Comparison of ENCODE assay signal across 8 cellular contexts in the genomic region with DNA sequence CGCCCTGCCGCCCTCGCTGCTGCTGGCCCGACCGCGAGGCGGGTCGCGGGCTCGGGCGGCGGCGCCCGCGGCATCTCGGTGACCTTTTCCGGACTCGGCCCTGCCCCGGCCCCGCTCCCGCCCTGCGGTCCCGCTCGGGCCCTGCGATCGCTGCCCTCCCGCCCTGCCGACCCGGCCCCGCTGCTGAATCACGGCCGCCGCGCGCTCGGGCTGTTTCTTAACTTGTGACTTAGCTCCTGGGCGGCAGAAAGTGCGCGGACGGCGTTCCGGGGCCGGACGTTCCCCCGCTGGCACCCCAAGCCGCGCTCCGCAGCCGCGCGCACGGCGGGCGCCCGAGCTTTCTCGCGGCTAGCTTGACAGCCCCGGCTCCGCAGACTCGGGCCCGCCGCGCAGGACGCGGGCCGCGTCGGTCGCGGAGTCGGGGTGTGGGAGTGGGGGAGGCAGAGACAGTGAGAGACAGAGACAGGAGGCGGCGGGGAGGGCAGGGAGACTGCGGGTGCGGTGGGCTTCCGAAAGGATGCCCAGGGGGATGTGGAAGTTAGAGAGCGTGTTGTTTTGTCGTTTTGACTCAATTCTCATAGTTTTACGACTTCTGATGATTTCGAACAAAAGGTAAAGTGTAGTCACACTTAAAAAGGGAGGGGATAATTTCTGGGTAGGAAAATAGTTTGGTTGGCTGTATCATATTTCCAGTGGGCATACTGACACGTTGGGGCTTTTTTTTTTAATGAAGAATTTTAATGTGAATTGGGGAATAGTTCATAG. TPM values are rescaled to one million over a fixed set of nuclear protein-coding genes. Genes with fewer than 3 reads are reported as not detected.
A peak's percentile ranks its signal among the peaks of the same experiment; 100 is the strongest.
DNase-seq lines count a peak whose midpoint lies in the region; ATAC-seq and TF ChIP-seq lines count a peak whose summit lies in the region.

No MANE protein-coding gene starts in this region.

- peaks cover 51% of the 10 kb centered on the region for H3K79me2 ChIP-seq in HCT116 (ENCODE audit: insufficient read depth, low read length)
- H3K79me2 ChIP-seq in neural progenitor cell (ENCODE audit: low read depth) = peaks cover 51% of the 10 kb centered on the region

- H3K9me2 ChIP-seq in HCT116 (ENCODE audit: insufficient read depth) = no peaks in the 10 kb centered on the region

- peak; percentile 64 for DNase-seq in GM12865 (ENCODE audit: low read depth)
- DNase-seq in HCT116 (ENCODE audit: low read depth, low spot score) = no peak
- peak; percentile 62 for DNase-seq in NAMALWA (ENCODE audit: low spot score)
- peak; percentile 78 for DNase-seq in activated CD8-positive, alpha-beta memory T cell treated with anti-CD3 and anti-CD28 coated beads, Interleukin-2, amount 50 U/mL, for 48 hours
- DNase-seq in fibroblast of mammary gland (ENCODE audit: low read depth) = peak; percentile 47
- DNase-seq in neural progenitor cell (ENCODE audit: low spot score) = peak; percentile 82
- DNase-seq in ureter (ENCODE audit: low spot score) = peak; percentile 62
- no peak for DNase-seq in cerebellar cortex (ENCODE audit: low spot score)

- peaks cover 11% of the 10 kb centered on the region; the same call in 1 of the 2 replicates for H4K20me1 ChIP-seq in HCT116 (ENCODE audit: insufficient read depth)
- peaks cover 51% of the 10 kb centered on the region for H4K20me1 ChIP-seq in neural progenitor cell (ENCODE audit: low read depth)

- H3K9me3 ChIP-seq in HCT116 (ENCODE audit: control insufficient read depth in 1 of 2, insufficient read depth in 1 of 2, low read depth in 1 of 2, low read length in 2 of 2) (no peaks in the 10 kb centered on the region), neural progenitor cell (ENCODE audit: low read depth) (no peaks in the 10 kb centered on the region)

- peaks cover 7% of the 10 kb centered on the region for H3K36me3 Mint-ChIP-seq in neural progenitor cell

- CTCF ChIA-PET in HCT116 (lab: Charles Lee) = interaction anchor here (0.7 to 1.0 kb wide), 2 partner anchors 7 to 24 kb away, joined by 3 to 6 read pairs; no protein-coding TSS in a partner anchor

- H3K27me3 Mint-ChIP-seq in neural progenitor cell (ENCODE audit: insufficient read depth, low read depth) = no peaks in the 10 kb centered on the region

- H3K27ac ChIP-seq in HCT116 (ENCODE audit: low read depth, low read length) = peak overlapping the region; percentile 76
- peak overlapping the region; percentile 89 for H3K27ac ChIP-seq in neural progenitor cell

- no peak for TF ChIP-seq POLR2A in HCT116 (IDR thresholded peaks at IDR 0.05; ENCODE audit: borderline replicate concordance, extremely low read depth, insufficient read depth, insufficient read length)

- H3K4me2 ChIP-seq in HCT116 (ENCODE audit: low read length) (peak overlapping the region; percentile 83), neural progenitor cell (peak overlapping the region; percentile 82)

- H3K9me3 Mint-ChIP-seq in neural progenitor cell = no peaks in the 10 kb centered on the region

- H3K27me3 ChIP-seq in HCT116 (ENCODE audit: insufficient read depth, low read length) (no peaks in the 10 kb centered on the region), neural progenitor cell (peaks cover 23% of the 10 kb centered on the region)

- peak overlapping the region; percentile 83 for H3K27ac Mint-ChIP-seq in neural progenitor cell

- POLR2A ChIA-PET in HCT116 (lab: Charles Lee) = interaction anchor here (1.0 to 1.3 kb wide), 2 partner anchors 8 to 11 kb away, joined by 5 to 8 read pairs; no protein-coding TSS in a partner anchor

- RAD21 ChIA-PET in HCT116 (lab: Charles Lee; ENCODE audit: low non-redundant PET in 1 of 2, low total read pairs in 2 of 2, uncharacterized antibody in 2 of 2, unreplicated experiment in 2 of 2) = no interaction called here

- H3F3A ChIP-seq in neural progenitor cell (ENCODE audit: low read depth) = peaks cover 17% of the 10 kb centered on the region

- H3K9ac ChIP-seq in HCT116 (ENCODE audit: low read length) (peak overlapping the region; percentile 82), neural progenitor cell (peak overlapping the region; percentile 60)

- H3K36me3 ChIP-seq in HCT116 (ENCODE audit: control insufficient read depth in 1 of 2, insufficient read depth in 2 of 2, low read length in 2 of 2) = no peaks in the 10 kb centered on the region
- H3K36me3 ChIP-seq in neural progenitor cell = no peaks in the 10 kb centered on the region

- ATAC-seq in HCT116 = peak; percentile 70

- H3K4me1 Mint-ChIP-seq in neural progenitor cell = peaks cover 36% of the 10 kb centered on the region

- H3K4me3 Mint-ChIP-seq in neural progenitor cell = peak overlapping the region; percentile 98

- peaks cover 10 to 25% of the 10 kb centered on the region in 2 experiments; a peak in 3 of 4 replicates for H3K4me1 ChIP-seq in HCT116 (ENCODE audit: control insufficient read depth in 1 of 2, insufficient read depth in 2 of 2, low read length in 2 of 2)
- peaks cover 17% of the 10 kb centered on the region for H3K4me1 ChIP-seq in neural progenitor cell

- no peak for TF ChIP-seq RAD21 in HCT116 (IDR thresholded peaks at IDR 0.05; ENCODE audit: low read depth)

- H3K4me3 ChIP-seq in GM12865 (ENCODE audit: low read depth, low read length) (peak overlapping the region; percentile 84), HCT116 (replicated peaks in 1 of 2; ENCODE audit: low read depth in 1 of 2, low read length in 2 of 2) (peak overlapping the region; percentile 74 to 92), fibroblast of mammary gland (ENCODE audit: control insufficient read depth, low read depth, low read length) (peak overlapping the region; percentile 69), neural progenitor cell (peak overlapping the region; percentile 97)

- no TSS peak for BruUV-seq in HCT116 (replicated peaks; lab: Mats Ljungman, UMichigan)

- intact Hi-C loops in HCT116 (cut with micrococcal nuclease) = no loop called here

- no peak overlapping the region for H2AFZ ChIP-seq in HCT116 (ENCODE audit: low read depth, low read length, poor library complexity, severe bottlenecking)
- H2AFZ ChIP-seq in neural progenitor cell (replicated peaks) = peak overlapping the region; percentile 68

- TF ChIP-seq CTCF in GM12865 (IDR thresholded peaks at IDR 0.05; ENCODE audit: insufficient read depth, low read depth, low read length, missing control alignments) (no peak), HCT116 (IDR thresholded peaks at IDR 0.05 in 2 of 3, conservative IDR thresholded peaks at IDR 0.05 in 1 of 3; ENCODE audit: borderline replicate concordance in 1 of 3, insufficient read depth in 1 of 3, low read depth in 2 of 3, low read length in 2 of 3) (no peak), fibroblast of mammary gland (conservative IDR thresholded peaks at IDR 0.05; ENCODE audit: control insufficient read depth, insufficient read depth, low read depth, low read length) (no peak), neural progenitor cell (IDR thresholded peaks at IDR 0.05) (no peak)

TF ChIP-seq in HCT116, 20 proteins besides CTCF, POLR2A, EP300 and RAD21:
- no peak for TF ChIP-seq TCF7L2 (IDR thresholded peaks at IDR 0.05; ENCODE audit: borderline replicate concordance, extremely low read depth, insufficient read depth, insufficient read length)
- TF ChIP-seq ZFX (IDR thresholded peaks at IDR 0.05) = peak; percentile 74

RNA-seq across cellular contexts. Expression of a gene that starts 49.7 kb away (rescaled TPM):
- 17.3 TPM for total RNA-seq in HCT116 (2021; ENCODE audit: unreplicated experiment)
- 2.9 and 3.7 TPM in 2 replicates for polyA plus RNA-seq in HCT116 (2012)
- total RNA-seq in neural progenitor cell (ENCODE audit: low replicate concordance) = 17.9 and 22.0 TPM in 2 replicates
- 83.1 TPM for total RNA-seq in ureter

Comparison
In these comparisons a context has a peak if more than half of its experiments do, and no peak if none do; other contexts are left out.
1. DNase-seq: peak in GM12865 (single experiment), NAMALWA (single experiment), activated CD8-positive, alpha-beta memory T cell treated with anti-CD3 and anti-CD28 coated beads, Interleukin-2, amount 50 U/mL, for 48 hours (single experiment), fibroblast of mammary gland (single experiment), neural progenitor cell (single experiment) and ureter (single experiment); none in HCT116 (single experiment) and cerebellar cortex (single experiment).
2. Peak in every context shown above with its lines, with median percentiles within 50 percentile points of each other: H3K4me3 ChIP-seq.